Comparison of ENCODE assay signal across 17 cellular contexts in the genomic region with DNA sequence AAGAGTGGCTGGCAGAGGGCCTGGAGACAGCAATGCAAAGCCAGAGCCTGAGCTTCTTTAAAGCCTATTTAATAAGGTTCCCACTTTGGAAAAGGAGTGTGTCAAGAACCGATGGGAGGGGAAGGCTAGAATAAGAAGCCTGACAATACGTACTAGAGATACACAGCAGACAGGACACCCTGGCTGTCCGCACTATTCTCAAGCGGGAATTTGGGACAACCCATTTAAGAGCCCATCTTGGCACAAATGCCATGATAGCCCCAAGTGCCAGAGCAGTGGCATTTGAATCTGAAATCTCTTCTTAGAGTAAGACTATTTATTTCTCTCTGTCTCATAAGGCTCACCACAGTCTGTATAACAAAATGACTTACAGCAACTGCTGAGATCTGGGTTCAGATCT.
"Had no signal": no experiment of that assay in that cellular context is flagged by ENCODE, and none has a peak within 500 bp of the region (broad histone marks: within the 10 kb centered on the region; RNA-seq: fewer than 3 reads in every experiment).

No MANE protein-coding gene starts in this region.

- H3K27ac Mint-ChIP-seq: activated CD4-positive, alpha-beta memory T cell treated with anti-CD3 and anti-CD28 coated beads, Interleukin-2, amount 10 ng/mL, durations not matched to agents 7 days and 5 days had no signal

- H3K36me3 Mint-ChIP-seq: natural killer cell treated with Interleukin-12 subunit alpha and Interleukin-12 subunit beta and Interleukin-15 and Interleukin-18, amount 100 ng/mL, for 72 hours had no signal

- H3K27ac ChIP-seq: cardiac muscle cell, foreskin keratinocyte, psoas muscle, sigmoid colon, SJCRH30 had no signal

- H3K4me1 ChIP-seq: SJCRH30 had no signal

- H3K4me3 ChIP-seq: cardiac muscle cell, psoas muscle, sigmoid colon, SJCRH30 had no signal

- H3K36me3 ChIP-seq: cardiac muscle cell, sigmoid colon, SJCRH30, transverse colon had no signal

- FAIRE-seq: colon, islet of Langerhans had no signal

- H3K9me3 Mint-ChIP-seq: activated CD4-positive, alpha-beta memory T cell treated with anti-CD3 and anti-CD28 coated beads, Interleukin-2, amount 10 ng/mL, durations not matched to agents 7 days and 5 days; activated naive CD4-positive, alpha-beta T cell treated with anti-CD3 and anti-CD28 coated beads, Interleukin-2, amount 50 U/mL, for 72 hours; natural killer cell treated with Interleukin-12 subunit alpha and Interleukin-12 subunit beta and Interleukin-15 and Interleukin-18, amount 100 ng/mL, for 72 hours had no signal

- ATAC-seq: activated naive CD4-positive, alpha-beta T cell treated with anti-CD3 and anti-CD28 coated beads, Interleukin-2, amount 50 U/mL, for 72 hours; foreskin keratinocyte; left lobe of liver; natural killer cell treated with Interleukin-12 subunit alpha and Interleukin-12 subunit beta and Interleukin-15 and Interleukin-18, amount 100 ng/mL, for 72 hours; psoas muscle had no signal

- DNase-seq: activated CD4-positive, alpha-beta memory T cell treated with anti-CD3 and anti-CD28 coated beads, Interleukin-2, amount 10 ng/mL, durations not matched to agents 7 days and 5 days; activated CD4-positive, alpha-beta T cell treated with anti-CD3 and anti-CD28 coated beads for 1 hour; activated CD8-positive, alpha-beta memory T cell treated with anti-CD3 and anti-CD28 coated beads, Interleukin-2, amount 50 U/mL, for 48 hours; aorta; foreskin keratinocyte; head of caudate nucleus; mammary epithelial cell; psoas muscle; sigmoid colon; SJCRH30; transverse colon had no signal

- H3K27me3 Mint-ChIP-seq: activated CD4-positive, alpha-beta memory T cell treated with anti-CD3 and anti-CD28 coated beads, Interleukin-2, amount 10 ng/mL, durations not matched to agents 7 days and 5 days; natural killer cell treated with Interleukin-12 subunit alpha and Interleukin-12 subunit beta and Interleukin-15 and Interleukin-18, amount 100 ng/mL, for 72 hours had no signal

- H3K4me3 Mint-ChIP-seq: activated CD4-positive, alpha-beta memory T cell treated with anti-CD3 and anti-CD28 coated beads, Interleukin-2, amount 10 ng/mL, durations not matched to agents 7 days and 5 days had no signal

- H3K27me3 ChIP-seq: foreskin keratinocyte, sigmoid colon, SJCRH30, transverse colon had no signal

- H3K9me3 ChIP-seq: psoas muscle, sigmoid colon, SJCRH30, transverse colon had no signal
